13 cellular contexts compared by ENCODE assay signal in the genomic region with DNA sequence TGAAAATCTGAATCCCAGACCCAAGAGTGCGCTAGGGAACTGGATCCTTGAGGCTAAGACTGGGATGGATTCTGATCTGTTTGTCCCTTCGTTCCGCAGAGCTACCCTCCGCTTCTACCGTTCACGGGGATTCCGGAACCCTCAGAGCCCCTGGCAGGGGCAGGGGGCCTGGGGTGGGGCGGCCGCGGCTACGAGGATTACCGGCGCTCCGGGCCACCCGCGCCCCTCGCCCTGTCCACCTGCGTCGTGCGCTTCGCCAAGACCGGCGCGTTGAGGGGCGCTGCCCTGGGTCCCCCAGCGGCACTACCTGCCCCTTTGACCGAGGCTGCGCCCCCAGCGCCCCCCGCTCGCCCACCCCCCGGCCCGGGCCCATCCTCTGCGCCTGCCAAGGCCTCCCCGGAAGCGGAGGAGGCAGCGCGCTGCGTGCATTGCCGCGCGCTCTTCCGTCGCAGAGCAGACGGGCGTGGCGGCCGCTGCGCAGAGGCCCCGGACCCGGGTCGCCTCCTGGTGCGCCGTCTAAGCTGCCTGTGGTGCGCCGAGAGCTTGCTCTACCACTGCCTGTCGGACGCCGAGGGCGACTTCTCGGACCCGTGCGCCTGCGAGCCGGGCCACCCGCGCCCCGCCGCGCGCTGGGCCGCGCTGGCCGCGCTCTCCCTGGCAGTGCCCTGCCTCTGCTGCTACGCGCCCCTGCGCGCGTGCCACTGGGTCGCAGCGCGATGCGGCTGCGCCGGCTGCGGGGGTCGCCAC. TPM values are rescaled to one million over a fixed set of nuclear protein-coding genes. Genes with fewer than 3 reads are reported as not detected.
DNase-seq lines count a peak whose midpoint lies in the region; ATAC-seq and TF ChIP-seq lines count a peak whose summit lies in the region.
"Had no signal": no experiment of that assay in that cellular context is flagged by ENCODE, and none has a peak within 500 bp of the region (broad histone marks: within the 10 kb centered on the region; RNA-seq: fewer than 3 reads in every experiment).

No MANE protein-coding gene starts in this region.

- H3K9me3 Mint-ChIP-seq in MCF 10A (ENCODE audit: unreplicated experiment) = no peaks in the 10 kb centered on the region
- H3K9me3 Mint-ChIP-seq in activated naive CD4-positive, alpha-beta T cell treated with anti-CD3 and anti-CD28 coated beads for 36 hours = no peaks in the 10 kb centered on the region
- H3K9me3 Mint-ChIP-seq in mesothelial cell of epicardium = peaks cover 14% of the 10 kb centered on the region

- H3K4me3 ChIP-seq in breast epithelium = peak overlapping the region in 2 of 3 donors; percentile 15 to 40
- no peak overlapping the region for H3K4me3 ChIP-seq in mucosa of descending colon
- peak overlapping the region; percentile 9 for H3K4me3 ChIP-seq in urinary bladder (ENCODE audit: low read depth, low read length)

- intact Hi-C loops in breast epithelium (cut with DNase I; ENCODE audit: low total_unique reads) = no loop called here
- intact Hi-C loops in MCF 10A (cut with micrococcal nuclease) = no loop called here
- intact Hi-C loops in activated naive CD4-positive, alpha-beta T cell treated with anti-CD3 and anti-CD28 coated beads for 36 hours (cut with micrococcal nuclease) = loop anchor here (1.0 to 10.0 kb wide), 2 partner anchors 8 to 171 kb away; partner anchors contain the start of gene DPF1
- intact Hi-C loops in mucosa of descending colon (cut with DNase I, micrococcal nuclease) = no loop called here

- POLR2A ChIA-PET in MCF 10A (lab: Yijun Ruan, JAX) = no interaction called here

- no peak for TF ChIP-seq POLR2A in breast epithelium (IDR thresholded peaks at IDR 0.05)

- H3K36me3 ChIP-seq in breast epithelium (no peaks in the 10 kb centered on the region), mucosa of descending colon (ENCODE audit: low read depth) (no peaks in the 10 kb centered on the region), urinary bladder (ENCODE audit: insufficient read depth) (no peaks in the 10 kb centered on the region)

- no peaks in the 10 kb centered on the region for H3K4me1 Mint-ChIP-seq in MCF 10A (ENCODE audit: insufficient read depth, unreplicated experiment)
- H3K4me1 Mint-ChIP-seq in activated naive CD4-positive, alpha-beta T cell treated with anti-CD3 and anti-CD28 coated beads for 36 hours (ENCODE audit: low read depth) = peaks cover 9% of the 10 kb centered on the region
- H3K4me1 Mint-ChIP-seq in mesothelial cell of epicardium = peaks cover 2% of the 10 kb centered on the region

- H3K27me3 ChIP-seq in breast epithelium = peaks cover 5 to 29% of the 10 kb centered on the region in 2 donors

- ATAC-seq in mucosa of descending colon (peak; percentile 74), GM21360 (IDR thresholded peaks at IDR 0.05; ENCODE audit: unreplicated experiment) (no peak)
- ATAC-seq: HCT116 had no signal

- CTCF ChIA-PET in MCF 10A (lab: Yijun Ruan, JAX) = interaction anchor here (0.7 kb wide), 1 partner anchor 86 kb away, joined by 3 read pairs; no protein-coding TSS in a partner anchor
- CTCF ChIA-PET in activated naive CD4-positive, alpha-beta T cell treated with anti-CD3 and anti-CD28 coated beads for 36 hours (lab: Charles Lee) = interaction anchor here (1.2 to 1.9 kb wide), 3 partner anchors 8 to 152 kb away, joined by 3 to 6 read pairs (median 5); partner anchors contain the start of genes FAM98C and PSMD8

- WGBS in urinary bladder = 4% methylated on average over 88 of the region's 88 CpGs

- H3K27ac Mint-ChIP-seq in MCF 10A (ENCODE audit: low read depth, unreplicated experiment) (no peak overlapping the region), mesothelial cell of epicardium (no peak overlapping the region)
- H3K27ac Mint-ChIP-seq in activated naive CD4-positive, alpha-beta T cell treated with anti-CD3 and anti-CD28 coated beads for 36 hours = no peak overlapping the region

- H3K36me3 Mint-ChIP-seq in MCF 10A (ENCODE audit: insufficient read depth, unreplicated experiment) (peaks cover 17% of the 10 kb centered on the region), mesothelial cell of epicardium (peaks cover 25% of the 10 kb centered on the region)
- H3K36me3 Mint-ChIP-seq in activated naive CD4-positive, alpha-beta T cell treated with anti-CD3 and anti-CD28 coated beads for 36 hours (ENCODE audit: low read depth) = no peaks in the 10 kb centered on the region

- TF ChIP-seq CTCF in breast epithelium (IDR thresholded peaks at IDR 0.05) = no peak
- no peak for TF ChIP-seq CTCF in MCF 10A (IDR thresholded peaks at IDR 0.05; ENCODE audit: unreplicated experiment)
- no peak for TF ChIP-seq CTCF in mucosa of descending colon (IDR thresholded peaks at IDR 0.05)
- no peak for TF ChIP-seq CTCF in mesothelial cell of epicardium (IDR thresholded peaks at IDR 0.05; ENCODE audit: unreplicated experiment)

- H3K9me3 ChIP-seq in breast epithelium (no peaks in the 10 kb centered on the region), mucosa of descending colon (no peaks in the 10 kb centered on the region)

- no TSS peak for BruUV-seq in MCF 10A (replicated peaks; lab: Mats Ljungman, UMichigan)

- H3K4me1 ChIP-seq in breast epithelium = no peaks in the 10 kb centered on the region
- H3K4me1 ChIP-seq in mucosa of descending colon (ENCODE audit: low read depth) = no peaks in the 10 kb centered on the region
- H3K4me1 ChIP-seq in urinary bladder (ENCODE audit: insufficient read depth) = no peaks in the 10 kb centered on the region

- H3K4me3 Mint-ChIP-seq in MCF 10A (ENCODE audit: unreplicated experiment) (no peak overlapping the region), mesothelial cell of epicardium (no peak overlapping the region)
- peak overlapping the region; percentile 62 for H3K4me3 Mint-ChIP-seq in activated naive CD4-positive, alpha-beta T cell treated with anti-CD3 and anti-CD28 coated beads for 36 hours

- no peak overlapping the region for H3K27ac ChIP-seq in breast epithelium
- H3K27ac ChIP-seq in urinary bladder (ENCODE audit: low read depth) = no peak overlapping the region

- H3K27me3 Mint-ChIP-seq in MCF 10A (ENCODE audit: insufficient read depth, unreplicated experiment) (no peaks in the 10 kb centered on the region), mesothelial cell of epicardium (ENCODE audit: low read depth) (peaks cover 22% of the 10 kb centered on the region)
- H3K27me3 Mint-ChIP-seq in activated naive CD4-positive, alpha-beta T cell treated with anti-CD3 and anti-CD28 coated beads for 36 hours (ENCODE audit: low read depth) = peaks cover 2% of the 10 kb centered on the region

- DNase-seq in breast epithelium (ENCODE audit: low spot score in 2 of 2) = no peak
- DNase-seq in MCF 10A (ENCODE audit: unreplicated experiment) = no peak
- DNase-seq in activated naive CD4-positive, alpha-beta T cell treated with anti-CD3 and anti-CD28 coated beads for 36 hours = peak; percentile 49
- DNase-seq in mucosa of descending colon = no peak
- DNase-seq in mesothelial cell of epicardium (ENCODE audit: low spot score in 2 of 2, unreplicated experiment in 2 of 2) = no peak
- DNase-seq in SIG-M5 (lab: John Stamatoyannopoulos, UW) = no peak
- DNase-seq: ACHN, foreskin melanocyte, NCI-H345 had no signal

RNA-seq across cellular contexts. Expression of gene SPRED3, which starts 7.1 kb away (rescaled TPM):
- total RNA-seq in breast epithelium = under 1 TPM; 0.16 to 0.66 (median 0.29) TPM
- 5.6 and 9.0 TPM in 2 replicates for total RNA-seq in MCF 10A (2022)
- 1 to 10 TPM; 1.6 to 1.7 TPM for total RNA-seq in activated naive CD4-positive, alpha-beta T cell treated with anti-CD3 and anti-CD28 coated beads for 36 hours
- under 1 TPM; 0.46 to 0.82 (median 0.80) TPM for total RNA-seq in mucosa of descending colon
- total RNA-seq in urinary bladder = 0.05 TPM
- polyA plus RNA-seq in urinary bladder = 0.72 TPM
- total RNA-seq in mesothelial cell of epicardium = 6.7 to 7.1 TPM (median 7.0 TPM) in 3 replicates

RNA-seq across cellular contexts. Expression of gene FAM98C, which starts 7.3 kb away (rescaled TPM):
- 10 to 100 TPM; 21.1 to 32.6 (median 22.9) TPM for total RNA-seq in breast epithelium
- total RNA-seq in MCF 10A (2022) = 18.8 and 19.9 TPM in 2 replicates
- total RNA-seq in activated naive CD4-positive, alpha-beta T cell treated with anti-CD3 and anti-CD28 coated beads for 36 hours = 10 to 100 TPM; 21.5 to 27.0 TPM
- 10 to 100 TPM; 24.1 to 42.3 (median 30.1) TPM for total RNA-seq in mucosa of descending colon
- total RNA-seq in urinary bladder = 5.1 TPM
- 27.9 TPM for polyA plus RNA-seq in urinary bladder
- total RNA-seq in mesothelial cell of epicardium = 17.9 to 20.6 TPM (median 18.8 TPM) in 3 replicates

RNA-seq across cellular contexts. Expression of gene GGN, which starts 7.7 kb away (rescaled TPM):
- total RNA-seq in breast epithelium (under 1 TPM; 0.16 to 0.44 (median 0.33) TPM), MCF 10A (2022) (0.27 and 1.4 TPM in 2 replicates), mucosa of descending colon (under 1 TPM in 2 of 3 donors, not detected in 1; 0.12 to 0.20 TPM), urinary bladder (not detected), mesothelial cell of epicardium (1.3 to 2.4 TPM (median 2.0 TPM) in 3 replicates)
- total RNA-seq in activated naive CD4-positive, alpha-beta T cell treated with anti-CD3 and anti-CD28 coated beads for 36 hours = under 1 TPM; 0.26 to 0.40 TPM
- polyA plus RNA-seq in urinary bladder = 0.58 TPM

RNA-seq across cellular contexts. Expression of gene PSMD8, which starts 21.2 kb away (rescaled TPM):
- total RNA-seq in breast epithelium (100 to 1,000 TPM; 203 to 598 (median 218) TPM), MCF 10A (2022) (289 and 311 TPM in 2 replicates), mucosa of descending colon (100 to 1,000 TPM; 121 to 144 (median 141) TPM), urinary bladder (102 TPM), mesothelial cell of epicardium (131 to 144 TPM (median 135 TPM) in 3 replicates)
- total RNA-seq in activated naive CD4-positive, alpha-beta T cell treated with anti-CD3 and anti-CD28 coated beads for 36 hours = 100 to 1,000 TPM; 194 to 204 TPM
- 166 TPM for polyA plus RNA-seq in urinary bladder

RNA-seq across cellular contexts. Expression of gene RASGRP4, which starts 30.5 kb away (rescaled TPM):
- total RNA-seq in breast epithelium (1 to 10 TPM in 2 of 3 donors, under 1 TPM in 1; 0.66 to 8.8 (median 1.6) TPM), MCF 10A (2022) (not detected in 2 replicates), mucosa of descending colon (1 to 10 TPM in 2 of 3 donors, under 1 TPM in 1; 0.55 to 2.3 (median 2.0) TPM), urinary bladder (0.95 TPM), mesothelial cell of epicardium (1.1 to 1.7 TPM (median 1.2 TPM) in 3 replicates)
- under 1 TPM; 0.30 to 0.41 TPM for total RNA-seq in activated naive CD4-positive, alpha-beta T cell treated with anti-CD3 and anti-CD28 coated beads for 36 hours
- 2.4 TPM for polyA plus RNA-seq in urinary bladder
- total RNA-seq: astrocyte had no signal
